Comparison of ENCODE assay signal across 9 cellular contexts in the genomic region with DNA sequence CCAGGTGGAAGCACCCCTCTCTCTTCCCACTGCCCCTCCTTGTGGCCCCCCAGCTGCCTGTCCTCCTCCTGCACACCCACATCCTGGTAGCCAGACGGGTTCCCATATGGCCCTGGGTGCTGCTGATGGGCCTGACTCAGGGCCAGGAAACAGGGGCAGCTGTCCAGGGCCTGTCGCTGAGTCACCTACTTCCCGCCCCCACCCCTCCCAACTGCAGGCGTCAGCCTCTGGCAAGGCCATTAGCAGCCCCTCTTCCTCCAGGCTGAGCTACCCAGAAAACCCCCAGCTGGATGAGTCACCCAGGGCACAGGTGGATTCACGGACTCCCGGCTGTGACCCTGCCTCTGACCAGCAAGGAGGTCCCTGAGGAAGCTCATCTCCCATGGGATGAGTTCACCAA. TPM values are rescaled to one million over a fixed set of nuclear protein-coding genes. Genes with fewer than 3 reads are reported as not detected.
DNase-seq lines count a peak whose midpoint lies in the region; ATAC-seq and TF ChIP-seq lines count a peak whose summit lies in the region.
"Had no signal": no experiment of that assay in that cellular context is flagged by ENCODE, and none has a peak within 500 bp of the region (broad histone marks: within the 10 kb centered on the region; RNA-seq: fewer than 3 reads in every experiment).

No MANE protein-coding gene starts in this region.

- no peaks in the 10 kb centered on the region for H3K27me3 ChIP-seq in RWPE2 (ENCODE audit: insufficient read depth, poor library complexity, severe bottlenecking)

- TF ChIP-seq CTCF in RWPE2 (IDR thresholded peaks at IDR 0.05; ENCODE audit: poor library complexity, severe bottlenecking) (no peak), retinal pigment epithelial cell (conservative IDR thresholded peaks at IDR 0.05; ENCODE audit: low read depth, low read length) (no peak)

- DNase-seq in H4 (ENCODE audit: low spot score) (peak; percentile 81), RWPE2 (ENCODE audit: low spot score) (peak; percentile 74), fibroblast of peridontal ligament (ENCODE audit: extremely low read depth) (peak; percentile 12), retinal pigment epithelial cell (ENCODE audit: low read depth) (peak; percentile 41), cortex of kidney (lab: John Stamatoyannopoulos, UW) (no peak), middle frontal gyrus (ENCODE audit: extremely low spot score, low spot score) (no peak)
- no peak for DNase-seq in activated CD4-positive, alpha-beta T cell treated with anti-CD3 and anti-CD28 coated beads, Interleukin-2, amount 50 U/mL, for 1 hour
- DNase-seq in stimulated activated CD4-positive, alpha-beta T cell treated with anti-CD3 and anti-CD28 coated beads, Interleukin-4, amount 100 ng/mL, for 1 hour, result no peak
- DNase-seq: stimulated activated CD4-positive, alpha-beta T cell treated with anti-CD3 and anti-CD28 coated beads, Interleukin-2, amount 100 ng/mL, for 48 hours had no signal

- H3K27ac ChIP-seq in RWPE2 (ENCODE audit: poor library complexity, severe bottlenecking), result no peak overlapping the region

- no peaks in the 10 kb centered on the region for H3K4me1 ChIP-seq in RWPE2 (ENCODE audit: insufficient read depth, poor library complexity, severe bottlenecking)

- peak; percentile 93 for ATAC-seq in RWPE2 (ENCODE audit: low read depth)

- no peaks in the 10 kb centered on the region for H3K9me3 ChIP-seq in RWPE2 (ENCODE audit: severe bottlenecking)

- H3K4me3 ChIP-seq in RWPE2 (ENCODE audit: severe bottlenecking), result no peak overlapping the region
- no peak overlapping the region for H3K4me3 ChIP-seq in retinal pigment epithelial cell (ENCODE audit: low read length)

- no peaks in the 10 kb centered on the region for H3K36me3 ChIP-seq in RWPE2 (ENCODE audit: low read depth)

RNA-seq across cellular contexts. Expression of a gene that starts 6.9 kb away (rescaled TPM):
- not detected in 2 replicates for total RNA-seq in H4 (2014; rRNA removed; shearing (Covaris generic))

Comparison
In these comparisons a context has a peak if more than half of its experiments do, and no peak if none do; other contexts are left out.
1. DNase-seq: peak in H4 (single experiment), RWPE2 (single experiment), fibroblast of peridontal ligament (single experiment) and retinal pigment epithelial cell (single experiment); none in cortex of kidney (single experiment), activated CD4-positive, alpha-beta T cell treated with anti-CD3 and anti-CD28 coated beads, Interleukin-2, amount 50 U/mL, for 1 hour (single experiment), middle frontal gyrus (single experiment) and stimulated activated CD4-positive, alpha-beta T cell treated with anti-CD3 and anti-CD28 coated beads, Interleukin-4, amount 100 ng/mL, for 1 hour (single experiment).